Comparison of ENCODE assay signal across 15 cellular contexts in genomic region chr11:76844511-76844910, GRCh38. TPM values are rescaled to one million over a fixed set of nuclear protein-coding genes. Genes with fewer than 3 reads are reported as not detected.
DNase-seq lines count a peak whose midpoint lies in the region; ATAC-seq, FAIRE-seq and TF ChIP-seq lines count a peak whose summit lies in the region.
"Had no signal": no experiment of that assay in that cellular context is flagged by ENCODE, and none has a peak within 500 bp of the region (broad histone marks: within the 10 kb centered on the region; RNA-seq: fewer than 3 reads in every experiment).

No MANE protein-coding gene starts in this region.

- H3K79me2 ChIP-seq in HepG2 (ENCODE audit: insufficient read depth, low read length) (no peaks in the 10 kb centered on the region), PC-9 (ENCODE audit: low read depth) (no peaks in the 10 kb centered on the region)

- TF ChIP-seq EP300 in HepG2 (IDR thresholded peaks at IDR 0.05; ENCODE audit: low read depth in 2 of 2, low read length in 2 of 2) (no peak), HepG2 (CRISPR knock-in tag; IDR thresholded peaks at IDR 0.05; ENCODE audit: borderline replicate concordance) (no peak)

- POLR2A ChIA-PET in HepG2 (lab: Yijun Ruan, JAX) (no interaction called here), PC-9 (lab: Charles Lee; ENCODE audit: unreplicated experiment) (no interaction called here)

- WGBS in liver, result 44% methylated on average over 10 of the region's 10 CpGs
- WGBS in HepG2 (ENCODE audit: low lambda C conversion rate), result 81% methylated on average over 10 of the region's 10 CpGs
- WGBS in right lobe of liver (ENCODE audit: insufficient coverage, low coverage, low lambda C conversion rate, missing lambda C conversion rate), result 42% methylated on average over 9 of the region's 10 CpGs

- H3K27ac ChIP-seq in liver (ENCODE audit: low read depth in 1 of 2, low read length in 2 of 2) (no peak overlapping the region), HepG2 (ENCODE audit: extremely low read length, insufficient read depth, low read length) (no peak overlapping the region), colonic mucosa (no peak overlapping the region), right lobe of liver (no peak overlapping the region), PC-9 (no peak overlapping the region)
- H3K27ac ChIP-seq: BLaER1 treated with 17β-estradiol and CSF1 and Interleukin-3, amounts not matched to agents 10 nM and 100 nM had no signal

- no peak for ATAC-seq in HepG2
- ATAC-seq in right lobe of liver, result peak; percentile 72 to 83 (median 77)
- ATAC-seq: GM12878, HCT116 had no signal

- no peaks in the 10 kb centered on the region for H3K9me2 ChIP-seq in PC-9 (ENCODE audit: insufficient read depth)

- H3K9me3 ChIP-seq in liver (ENCODE audit: control insufficient read depth in 4 of 4, low read length in 3 of 4) (no peaks in the 10 kb centered on the region), HepG2 (ENCODE audit: low read length) (no peaks in the 10 kb centered on the region), colonic mucosa (no peaks in the 10 kb centered on the region), right lobe of liver (no peaks in the 10 kb centered on the region), PC-9 (ENCODE audit: insufficient read depth, low read depth) (no peaks in the 10 kb centered on the region; the same call in 1 of the 2 replicates)

- H3K36me3 ChIP-seq in liver (ENCODE audit: control insufficient read depth in 4 of 4, insufficient read depth in 3 of 4, low read depth in 1 of 4, low read length in 3 of 4) (no peaks in the 10 kb centered on the region), HepG2 (replicated peaks in 1 of 2; ENCODE audit: control insufficient read depth in 1 of 2, insufficient read depth in 2 of 2, low read length in 2 of 2) (no peaks in the 10 kb centered on the region), colonic mucosa (no peaks in the 10 kb centered on the region), right lobe of liver (no peaks in the 10 kb centered on the region), PC-9 (ENCODE audit: low read depth) (no peaks in the 10 kb centered on the region)
- H3K36me3 ChIP-seq: BLaER1 treated with 17β-estradiol and CSF1 and Interleukin-3, amounts not matched to agents 10 nM and 100 nM had no signal

- peaks cover 0 to 30% (median 13%) of the 10 kb centered on the region in 4 donors for H3K4me1 ChIP-seq in liver (ENCODE audit: control insufficient read depth in 4 of 4, insufficient read depth in 4 of 4, low read length in 3 of 4)
- peaks cover 19% of the 10 kb centered on the region for H3K4me1 ChIP-seq in HepG2 (ENCODE audit: insufficient read depth, low read length)
- H3K4me1 ChIP-seq in colonic mucosa, result no peaks in the 10 kb centered on the region
- H3K4me1 ChIP-seq in right lobe of liver, result peaks cover 0 to 24% (median 6%) of the 10 kb centered on the region in 4 donors
- peaks cover 10% of the 10 kb centered on the region for H3K4me1 ChIP-seq in PC-9 (replicated peaks; ENCODE audit: insufficient read depth)

- H3K9ac ChIP-seq in liver (ENCODE audit: low read depth in 1 of 2, low read length in 2 of 2), result no peak overlapping the region
- H3K9ac ChIP-seq in HepG2 (ENCODE audit: insufficient read depth, low read depth, low read length), result no peak overlapping the region
- H3K9ac ChIP-seq in colonic mucosa (ENCODE audit: low read depth in 2 of 2, low read length in 2 of 2), result no peak overlapping the region
- H3K9ac ChIP-seq: BLaER1 treated with 17β-estradiol and CSF1 and Interleukin-3, amounts not matched to agents 10 nM and 100 nM had no signal

- CTCF ChIA-PET in HepG2 (lab: Yijun Ruan, JAX; ENCODE audit: low intra/inter-chr PET ratio, low total read pairs), result no interaction called here
- CTCF ChIA-PET in PC-9 (lab: Charles Lee), result interaction anchor here (0.6 kb wide), 1 partner anchor 203 kb away, joined by 4 read pairs; no protein-coding TSS in a partner anchor

- TF ChIP-seq CTCF in liver (IDR thresholded peaks at IDR 0.05; ENCODE audit: low read depth, low read length, missing input control), result peak; percentile 17
- no peak for TF ChIP-seq CTCF in HepG2 (CRISPR knock-in tag; IDR thresholded peaks at IDR 0.05)
- TF ChIP-seq CTCF in colonic mucosa (IDR thresholded peaks at IDR 0.05), result no peak
- TF ChIP-seq CTCF in right lobe of liver (IDR thresholded peaks at IDR 0.05), result peak in 2 of 4 donors; percentile 5 to 18
- TF ChIP-seq CTCF in PC-9 (conservative IDR thresholded peaks at IDR 0.05), result no peak

- H2AFZ ChIP-seq in HepG2 (ENCODE audit: low read length), result no peak overlapping the region
- H2AFZ ChIP-seq in PC-9, result no peak overlapping the region

- no peak overlapping the region for H3K4me2 ChIP-seq in HepG2 (ENCODE audit: low read depth, low read length)
- no peak overlapping the region for H3K4me2 ChIP-seq in PC-9
- H3K4me2 ChIP-seq: BLaER1 treated with 17β-estradiol and CSF1 and Interleukin-3, amounts not matched to agents 10 nM and 100 nM had no signal

- H3K4me3 ChIP-seq in liver (ENCODE audit: low read depth in 1 of 3, low read length in 3 of 3) (no peak overlapping the region), HepG2 (replicated peaks in 1 of 3; ENCODE audit: insufficient read depth in 1 of 3, low read depth in 2 of 3, low read length in 3 of 3) (no peak overlapping the region), colonic mucosa (no peak overlapping the region), right lobe of liver (no peak overlapping the region), PC-9 (no peak overlapping the region)
- H3K4me3 ChIP-seq: BLaER1 treated with 17β-estradiol and CSF1 and Interleukin-3, amounts not matched to agents 10 nM and 100 nM; GM12878 had no signal

- H3K27me3 ChIP-seq in liver (ENCODE audit: control insufficient read depth in 4 of 4, insufficient read depth in 4 of 4, low read length in 3 of 4), result no peaks in the 10 kb centered on the region
- no peaks in the 10 kb centered on the region; a peak in 2 of 5 replicates for H3K27me3 ChIP-seq in HepG2 (ENCODE audit: control insufficient read depth in 1 of 2, insufficient read depth in 2 of 2, low read length in 2 of 2)
- H3K27me3 ChIP-seq in colonic mucosa, result no peaks in the 10 kb centered on the region
- no peaks in the 10 kb centered on the region for H3K27me3 ChIP-seq in right lobe of liver
- no peaks in the 10 kb centered on the region for H3K27me3 ChIP-seq in PC-9 (ENCODE audit: insufficient read depth, low read depth)
- H3K27me3 ChIP-seq: BLaER1 treated with 17β-estradiol and CSF1 and Interleukin-3, amounts not matched to agents 10 nM and 100 nM had no signal

- peaks cover 4% of the 10 kb centered on the region; the same call in 1 of the 2 replicates for H3F3A ChIP-seq in PC-9 (ENCODE audit: insufficient read depth, low read depth)

- BruUV-seq in HepG2 (replicated peaks; lab: Mats Ljungman, UMichigan) (no TSS peak), PC-9 (replicated peaks; lab: Mats Ljungman, UMichigan) (no TSS peak)

- no peak for TF ChIP-seq POLR2A in HepG2 (IDR thresholded peaks at IDR 0.05; ENCODE audit: insufficient read depth in 1 of 2, low read depth in 2 of 2, low read length in 2 of 2)
- TF ChIP-seq POLR2A in right lobe of liver (IDR thresholded peaks at IDR 0.05), result no peak

- DNase-seq in HepG2 (ENCODE audit: low spot score) (no peak), colonic mucosa (peak; percentile 10), right lobe of liver (no peak), PC-9 (no peak), SKM-1 (lab: John Stamatoyannopoulos, UW; ENCODE audit: unreplicated experiment) (no peak), dermis blood vessel endothelial cell (no peak)
- DNase-seq: ACHN; CD4-positive, CD25-positive, alpha-beta regulatory T cell; DMS53; IMR-90 had no signal

- intact Hi-C loops in HepG2 (cut with micrococcal nuclease; ENCODE audit: unreplicated experiment) (no loop called here), colonic mucosa (cut with DNase I) (no loop called here), right lobe of liver (cut with DNase I) (no loop called here), PC-9 (cut with micrococcal nuclease; ENCODE audit: unreplicated experiment) (no loop called here)

- peak in 1 of 2 donors; percentile 18 for TF ChIP-seq RAD21 in liver (IDR thresholded peaks at IDR 0.05)
- no peak for TF ChIP-seq RAD21 in HepG2 (CRISPR knock-in tag; IDR thresholded peaks at IDR 0.05)

- no peak for FAIRE-seq in HepG2 (lab: Jason Lieb, UNC)
- FAIRE-seq: GM12878, GM18507 had no signal

- in situ Hi-C loops in HepG2 (cut with HindIII; ENCODE audit: extremely low pct_ligation_motif_present, low pct_unique_long_range_greater_than_20kb), result no loop called here

- H4K20me1 ChIP-seq in HepG2 (ENCODE audit: insufficient read depth, low read length) (no peaks in the 10 kb centered on the region), PC-9 (ENCODE audit: insufficient read depth) (no peaks in the 10 kb centered on the region)
- H4K20me1 ChIP-seq: BLaER1 treated with 17β-estradiol and CSF1 and Interleukin-3, amounts not matched to agents 10 nM and 100 nM had no signal

TF ChIP-seq in HepG2, 621 proteins besides CTCF, POLR2A, EP300 and RAD21 (continues in another document):
- no peak for TF ChIP-seq ZNF563 (CRISPR knock-in tag; IDR thresholded peaks at IDR 0.05)

RNA-seq across cellular contexts. Expression of gene ACER3, which starts 16.2 kb away (rescaled TPM):
- total RNA-seq in liver (1 to 10 TPM; 3.9 to 5.9 TPM), HepG2 (2016; rRNA removed; fragmentation: Illumina TruSeq; extraction: Trizol) (8.4 and 9.8 TPM in 2 replicates), colonic mucosa (10 to 100 TPM; 25.0 to 36.4 TPM), right lobe of liver (10 to 100 TPM in 2 of 6 experiments, 1 to 10 TPM in 4; 5.1 to 11.6 (median 7.3) TPM), PC-9 (2021) (15.8 and 21.3 TPM in 2 replicates), dermis blood vessel endothelial cell (22.8 and 30.1 TPM in 2 replicates)
- polyA plus RNA-seq in liver (1 to 10 TPM; 1.9 to 4.5 TPM), HepG2 (2011; rRNA removed) (4.4 and 6.0 TPM in 2 replicates)
- 3.3 and 3.8 TPM in 2 replicates for total RNA-seq in HepG2 (2016; cell fraction: cytosol; rRNA removed; fragmentation: Illumina TruSeq; extraction: Trizol; ENCODE audit: low read depth)
- total RNA-seq in HepG2 (2016; cell fraction: insoluble cytoplasmic fraction; rRNA removed; fragmentation: Illumina TruSeq; extraction: Trizol), result 9.1 and 9.4 TPM in 2 replicates
- total RNA-seq in HepG2 (2016; cell fraction: membrane; rRNA removed; fragmentation: Illumina TruSeq; extraction: Trizol), result 5.6 and 6.6 TPM in 2 replicates
- 8.7 and 11.8 TPM in 2 replicates for total RNA-seq in HepG2 (2016; cell fraction: nucleus; rRNA removed; fragmentation: Illumina TruSeq; extraction: Trizol)
- polyA plus RNA-seq in HepG2 (2011; cell fraction: cytosol; rRNA removed), result 2.6 TPM in 2 replicates
- 1.9 and 2.0 TPM in 2 replicates for polyA plus RNA-seq in HepG2 (2011; cell fraction: nucleus; rRNA removed)
- 2.1 and 3.9 TPM in 2 replicates for polyA plus RNA-seq in HepG2 (2012)
- 5.3 and 6.1 TPM in 2 replicates for polyA plus RNA-seq in HepG2 (2016; cell fraction: cytosol; fragmentation: Illumina TruSeq; extraction: Trizol; ENCODE audit: low read depth)
- polyA plus RNA-seq in HepG2 (2016; cell fraction: insoluble cytoplasmic fraction; fragmentation: Illumina TruSeq; extraction: Trizol; ENCODE audit: low read depth), result 6.5 and 10.2 TPM in 2 replicates
- polyA plus RNA-seq in HepG2 (2016; cell fraction: membrane; fragmentation: Illumina TruSeq; extraction: Trizol; ENCODE audit: low read depth), result 4.7 and 6.8 TPM in 2 replicates
- polyA plus RNA-seq in HepG2 (2016; cell fraction: nucleus; fragmentation: Illumina TruSeq; extraction: Trizol; ENCODE audit: insufficient read depth, low read depth), result 13.1 and 14.2 TPM in 2 replicates
- polyA minus RNA-seq in HepG2 (2011; rRNA and poly(A)+ RNA removed; ENCODE audit: low replicate concordance), result 5.0 and 23.4 TPM in 2 replicates
- 4.7 and 6.3 TPM in 2 replicates for polyA minus RNA-seq in HepG2 (2011; cell fraction: cytosol; rRNA and poly(A)+ RNA removed)
- polyA minus RNA-seq in HepG2 (2011; cell fraction: nucleus; rRNA and poly(A)+ RNA removed), result 6.8 and 8.0 TPM in 2 replicates
